In the genomic region with DNA sequence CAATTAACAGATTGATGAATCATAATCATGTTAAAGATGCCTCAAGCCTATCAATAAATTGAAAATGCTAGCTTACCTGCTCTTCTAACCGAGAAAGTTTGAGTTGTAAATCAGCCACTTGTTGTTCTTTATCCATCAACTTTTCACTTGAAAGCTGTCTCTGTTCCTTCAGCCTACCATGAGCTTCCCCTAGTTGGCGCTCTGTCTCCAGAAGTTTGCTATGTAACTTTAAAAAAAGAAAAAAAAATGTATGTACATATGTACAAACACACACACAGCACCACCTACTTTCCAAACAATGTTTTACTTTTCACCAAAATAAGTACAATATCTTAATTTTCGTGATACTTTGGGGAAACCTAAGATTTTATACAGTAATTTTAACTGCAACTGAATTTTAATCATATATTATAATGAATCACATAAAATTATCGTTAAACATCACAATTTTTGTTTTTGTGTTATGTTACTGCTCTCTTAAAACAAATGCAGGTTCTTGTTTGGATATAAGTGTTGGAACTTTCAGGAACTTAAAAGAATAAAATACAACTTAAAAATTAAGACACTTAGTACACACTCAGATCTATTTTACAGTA, we compare ENCODE assay signal across 8 cellular contexts.
DNase-seq lines count a peak whose midpoint lies in the region; ATAC-seq, FAIRE-seq and TF ChIP-seq lines count a peak whose summit lies in the region.

No MANE protein-coding gene starts in this region.

- no peaks in the 10 kb centered on the region for H3K27me3 Mint-ChIP-seq in activated naive CD8-positive, alpha-beta T cell treated with anti-CD3 and anti-CD28 coated beads, Interleukin-2, amount 50 U/mL, for 24 hours
- H3K27me3 Mint-ChIP-seq in type B pancreatic cell = no peaks in the 10 kb centered on the region

- no peaks in the 10 kb centered on the region for H3K4me1 Mint-ChIP-seq in activated naive CD8-positive, alpha-beta T cell treated with anti-CD3 and anti-CD28 coated beads, Interleukin-2, amount 50 U/mL, for 24 hours
- H3K4me1 Mint-ChIP-seq in type B pancreatic cell (ENCODE audit: unreplicated experiment) = no peaks in the 10 kb centered on the region

- ATAC-seq in GM18502 (IDR thresholded peaks at IDR 0.05; ENCODE audit: poor library complexity, unreplicated experiment) (peak; percentile 48), left lobe of liver (no peak)
- ATAC-seq in activated naive CD8-positive, alpha-beta T cell treated with anti-CD3 and anti-CD28 coated beads, Interleukin-2, amount 50 U/mL, for 24 hours = no peak

- no peaks in the 10 kb centered on the region for H3K9me3 ChIP-seq in kidney (ENCODE audit: control insufficient read depth in 1 of 2, low read length in 2 of 2)

- no peak overlapping the region for H3K9ac ChIP-seq in kidney (ENCODE audit: low read length in 2 of 2)

- H3K9me3 Mint-ChIP-seq in activated naive CD8-positive, alpha-beta T cell treated with anti-CD3 and anti-CD28 coated beads, Interleukin-2, amount 50 U/mL, for 24 hours = no peaks in the 10 kb centered on the region
- H3K9me3 Mint-ChIP-seq in type B pancreatic cell = no peaks in the 10 kb centered on the region

- no peak overlapping the region for H3K27ac ChIP-seq in kidney (ENCODE audit: low read depth in 2 of 2, low read length in 2 of 2)

- H3K4me3 ChIP-seq in AG10803 (ENCODE audit: low read length) (no peak overlapping the region), kidney (ENCODE audit: low read length in 2 of 2) (no peak overlapping the region)

- H3K27ac Mint-ChIP-seq in activated naive CD8-positive, alpha-beta T cell treated with anti-CD3 and anti-CD28 coated beads, Interleukin-2, amount 50 U/mL, for 24 hours = no peak overlapping the region
- H3K27ac Mint-ChIP-seq in type B pancreatic cell = no peak overlapping the region

- intact Hi-C loops in kidney (cut with DNase I) = no loop called here

- DNase-seq in AG10803 (ENCODE audit: low read depth) (peak; percentile 40), NCI-H82 treated with DMSO at 0.1 percent for 48 hours (lab: John Stamatoyannopoulos, UW; ENCODE audit: unreplicated experiment) (peak; percentile 4), kidney (no peak), type B pancreatic cell (ENCODE audit: extremely low spot score, unreplicated experiment) (no peak), C1 segment of cervical spinal cord (lab: John Stamatoyannopoulos, UW) (no peak), left lobe of liver (ENCODE audit: low spot score) (no peak)
- DNase-seq in activated naive CD8-positive, alpha-beta T cell treated with anti-CD3 and anti-CD28 coated beads, Interleukin-2, amount 50 U/mL, for 24 hours = peak; percentile 25

- FAIRE-seq in kidney (lab: Jason Lieb, UNC) = peak; percentile 37

- no peaks in the 10 kb centered on the region for H3K4me1 ChIP-seq in kidney (ENCODE audit: control insufficient read depth in 1 of 2, insufficient read depth in 1 of 2, low read depth in 1 of 2, low read length in 2 of 2)

- peak; percentile 87 for TF ChIP-seq CTCF in AG10803 (conservative IDR thresholded peaks at IDR 0.05; ENCODE audit: low read length)
- TF ChIP-seq CTCF in kidney (IDR thresholded peaks at IDR 0.05; ENCODE audit: borderline replicate concordance, extremely low read depth, insufficient read depth) = no peak
- peak; percentile 74 for TF ChIP-seq CTCF in type B pancreatic cell (conservative IDR thresholded peaks at IDR 0.05)

- peaks cover 25% of the 10 kb centered on the region for H3K36me3 Mint-ChIP-seq in activated naive CD8-positive, alpha-beta T cell treated with anti-CD3 and anti-CD28 coated beads, Interleukin-2, amount 50 U/mL, for 24 hours (ENCODE audit: low read depth)
- peaks cover 17% of the 10 kb centered on the region for H3K36me3 Mint-ChIP-seq in type B pancreatic cell

- no peak overlapping the region for H3K4me3 Mint-ChIP-seq in activated naive CD8-positive, alpha-beta T cell treated with anti-CD3 and anti-CD28 coated beads, Interleukin-2, amount 50 U/mL, for 24 hours
- no peak overlapping the region for H3K4me3 Mint-ChIP-seq in type B pancreatic cell

- peaks cover 5 to 6% of the 10 kb centered on the region in 2 donors for H3K36me3 ChIP-seq in kidney (ENCODE audit: control insufficient read depth in 1 of 2, insufficient read depth in 2 of 2, low read length in 2 of 2)

Comparison
In these comparisons a context has a peak if more than half of its experiments do, and no peak if none do; other contexts are left out.
1. DNase-seq: peak in AG10803 (single experiment), NCI-H82 treated with DMSO at 0.1 percent for 48 hours (single experiment) and activated naive CD8-positive, alpha-beta T cell treated with anti-CD3 and anti-CD28 coated beads, Interleukin-2, amount 50 U/mL, for 24 hours (single experiment); none in kidney (single experiment), type B pancreatic cell (single experiment), C1 segment of cervical spinal cord (0 of 14) and left lobe of liver (single experiment).